8 cellular contexts compared by ENCODE assay signal in the genomic region with DNA sequence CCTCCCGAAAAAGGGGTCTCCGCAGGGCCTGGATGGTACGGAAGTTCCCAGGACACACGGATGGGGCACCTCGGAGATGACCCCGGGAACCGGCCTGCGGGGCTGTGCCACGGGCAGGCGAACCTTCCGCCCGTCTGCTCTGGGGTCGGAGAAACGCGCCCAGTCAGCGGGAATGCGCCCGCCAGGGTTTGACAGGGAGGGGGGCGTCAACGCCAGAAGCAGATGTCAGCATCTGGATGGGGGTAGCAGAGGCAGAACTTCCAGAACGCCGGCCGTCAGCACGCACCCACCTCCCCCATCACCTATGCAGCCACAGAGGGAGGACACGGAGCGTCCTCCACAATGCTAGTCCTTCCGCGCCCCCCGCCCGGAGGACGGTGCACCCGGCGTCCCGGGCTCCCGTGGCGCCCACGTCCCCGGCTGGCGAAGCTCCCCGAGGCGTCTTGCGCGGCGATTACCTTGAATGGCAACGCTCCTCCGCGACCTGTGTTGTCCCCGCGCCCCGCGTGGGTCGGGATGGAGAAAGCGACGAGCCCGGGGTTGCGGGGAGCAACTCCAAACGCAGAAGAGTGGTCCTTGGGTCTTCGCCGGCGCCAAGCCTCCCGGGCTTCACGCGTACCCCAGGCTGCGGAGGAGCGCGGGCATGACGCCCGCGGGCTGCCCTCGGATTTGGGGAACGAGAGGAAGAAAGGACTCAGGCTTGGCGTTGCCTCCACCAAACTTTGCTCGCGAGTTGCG. TPM values are rescaled to one million over a fixed set of nuclear protein-coding genes. Genes with fewer than 3 reads are reported as not detected.
DNase-seq lines count a peak whose midpoint lies in the region; ATAC-seq and TF ChIP-seq lines count a peak whose summit lies in the region.

No MANE protein-coding gene starts in this region.

- peaks cover 0 to 3% of the 10 kb centered on the region in 2 donors for H3K27me3 ChIP-seq in naive thymus-derived CD4-positive, alpha-beta T cell (ENCODE audit: control insufficient read depth in 2 of 2, insufficient read depth in 2 of 2, low read length in 2 of 2)

- no peaks in the 10 kb centered on the region for H3K9me3 ChIP-seq in naive thymus-derived CD4-positive, alpha-beta T cell (ENCODE audit: control insufficient read depth in 2 of 3, low read length in 3 of 3)

- no peaks in the 10 kb centered on the region for H3K4me1 ChIP-seq in naive thymus-derived CD4-positive, alpha-beta T cell (ENCODE audit: control insufficient read depth in 2 of 2, insufficient read depth in 2 of 2, low read length in 2 of 2)

- DNase-seq in AG04449 (ENCODE audit: low read depth, low spot score) (no peak), epithelial cell of esophagus (ENCODE audit: low read depth) (peak; percentile 50), RPMI8226 (no peak)
- no peak for DNase-seq in naive thymus-derived CD4-positive, alpha-beta T cell

- H3K36me3 ChIP-seq in naive thymus-derived CD4-positive, alpha-beta T cell (ENCODE audit: control insufficient read depth in 2 of 3, insufficient read depth in 3 of 3, low read length in 3 of 3), result no peaks in the 10 kb centered on the region

- no peak overlapping the region for H3K27ac ChIP-seq in naive thymus-derived CD4-positive, alpha-beta T cell (ENCODE audit: low read depth, low read length)

- peaks cover 0 to 6% (median 0%) of the 10 kb centered on the region in 11 donors for H3K9me3 Mint-ChIP-seq in naive thymus-derived CD4-positive, alpha-beta T cell

- peak overlapping the region in 1 of 10 donors; percentile 25 for H3K4me3 Mint-ChIP-seq in naive thymus-derived CD4-positive, alpha-beta T cell

- H3K4me1 Mint-ChIP-seq in naive thymus-derived CD4-positive, alpha-beta T cell, result peaks cover 0 to 11% (median 8%) of the 10 kb centered on the region in 7 donors

- TF ChIP-seq CTCF in AG04449 (IDR thresholded peaks at IDR 0.05; ENCODE audit: insufficient read depth, low read length, missing control alignments) (no peak), epithelial cell of esophagus (IDR thresholded peaks at IDR 0.05; ENCODE audit: insufficient read depth, low read depth, low read length, missing control alignments) (no peak)

- ATAC-seq in HG03354 (IDR thresholded peaks at IDR 0.05; ENCODE audit: poor library complexity, severe bottlenecking, unreplicated experiment) (peak; percentile 13), GM19328 (IDR thresholded peaks at IDR 0.05; ENCODE audit: unreplicated experiment) (no peak), HG03378 (IDR thresholded peaks at IDR 0.05; ENCODE audit: unreplicated experiment) (no peak), HG03095 (IDR thresholded peaks at IDR 0.05; ENCODE audit: unreplicated experiment) (no peak)
- peak; percentile 16 for ATAC-seq in naive thymus-derived CD4-positive, alpha-beta T cell

- peaks cover 56 to 68% (median 59%) of the 10 kb centered on the region in 5 donors for H3K27me3 Mint-ChIP-seq in naive thymus-derived CD4-positive, alpha-beta T cell

- peaks cover 0 to 10% (median 0%) of the 10 kb centered on the region in 5 donors for H3K36me3 Mint-ChIP-seq in naive thymus-derived CD4-positive, alpha-beta T cell

- POLR2A ChIA-PET in AG04449 (lab: Yijun Ruan, JAX), result no interaction called here
- POLR2A ChIA-PET in naive thymus-derived CD4-positive, alpha-beta T cell (lab: Charles Lee), result no interaction called here

- no peak overlapping the region for H3K27ac Mint-ChIP-seq in naive thymus-derived CD4-positive, alpha-beta T cell

- CTCF ChIA-PET in AG04449 (lab: Yijun Ruan, JAX), result interaction anchor here (1.8 kb wide), 1 partner anchor 301 kb away, joined by 4 read pairs; no protein-coding TSS in a partner anchor
- CTCF ChIA-PET in naive thymus-derived CD4-positive, alpha-beta T cell (lab: Charles Lee), result no interaction called here

- H3K4me3 ChIP-seq in AG04449 (ENCODE audit: low read depth, low read length), result peak overlapping the region; percentile 54
- H3K4me3 ChIP-seq in epithelial cell of esophagus (ENCODE audit: low read length), result peak overlapping the region; percentile 76
- H3K4me3 ChIP-seq in naive thymus-derived CD4-positive, alpha-beta T cell (ENCODE audit: low read length), result no peak overlapping the region

- intact Hi-C loops in naive thymus-derived CD4-positive, alpha-beta T cell (cut with micrococcal nuclease), result no loop called here

RNA-seq across cellular contexts. Expression of a gene that starts 0.6 kb away (rescaled TPM):
- 1 to 10 TPM in 1 of 5 experiments, under 1 TPM in 1, not detected in 3; 0.88 to 1.2 TPM for total RNA-seq in naive thymus-derived CD4-positive, alpha-beta T cell
- not detected for polyA plus RNA-seq in naive thymus-derived CD4-positive, alpha-beta T cell

Comparison
In these comparisons a context has a peak if more than half of its experiments do, and no peak if none do; other contexts are left out.
1. ATAC-seq: peak in HG03354 (single experiment) and naive thymus-derived CD4-positive, alpha-beta T cell (single experiment); none in GM19328 (single experiment), HG03378 (single experiment) and HG03095 (single experiment).